8 cellular contexts compared by ENCODE assay signal in genomic region chr5:18305288-18305899, GRCh38.
DNase-seq lines count a peak whose midpoint lies in the region; ATAC-seq, FAIRE-seq and TF ChIP-seq lines count a peak whose summit lies in the region.

No MANE protein-coding gene starts in this region.

- H3K79me2 ChIP-seq in osteoblast (ENCODE audit: insufficient read depth, low read length) = no peaks in the 10 kb centered on the region

- 64% methylated on average over 8 of the region's 8 CpGs for WGBS in right cardiac atrium

- no peaks in the 10 kb centered on the region for H3K36me3 ChIP-seq in osteoblast (ENCODE audit: insufficient read depth, low read length)

- peak; percentile 61 for DNase-seq in AG20443 (ENCODE audit: low spot score)
- DNase-seq in NOMO-1 treated with dmso at 0.1 percent for 144 hours (lab: John Stamatoyannopoulos, UW; ENCODE audit: unreplicated experiment) = peak; percentile 10
- peak; percentile 69 for DNase-seq in osteoblast (ENCODE audit: insufficient read length, low spot score, missing footprints)
- no peak for DNase-seq in right cardiac atrium
- no peak for DNase-seq in stimulated activated naive CD4-positive, alpha-beta T cell treated with Interleukin-2 at 50 U/mL for 16 hours (lab: John Stamatoyannopoulos, UW)

- H3K27ac ChIP-seq in osteoblast (ENCODE audit: low read depth, low read length) (no peak overlapping the region), right cardiac atrium (ENCODE audit: low read length) (no peak overlapping the region)

- peak; percentile 72 for TF ChIP-seq CTCF in osteoblast (IDR thresholded peaks at IDR 0.05; ENCODE audit: extremely low read depth, low read depth, low read length)

- no peak overlapping the region for H3K4me3 ChIP-seq in osteoblast (ENCODE audit: insufficient read depth, low read length)
- no peak overlapping the region for H3K4me3 ChIP-seq in right cardiac atrium (ENCODE audit: low read length)

- H4K20me1 ChIP-seq in osteoblast (ENCODE audit: insufficient read depth, low read length) = no peaks in the 10 kb centered on the region

- no peak overlapping the region for H3K4me2 ChIP-seq in osteoblast (ENCODE audit: insufficient read depth, low read length)

- intact Hi-C loops in right cardiac atrium (cut with DNase I) = no loop called here

- no peak overlapping the region for H2AFZ ChIP-seq in osteoblast (ENCODE audit: low read length)

- no peaks in the 10 kb centered on the region for H3K4me1 ChIP-seq in osteoblast (ENCODE audit: insufficient read depth, low read length)
- no peaks in the 10 kb centered on the region for H3K4me1 ChIP-seq in right cardiac atrium (ENCODE audit: control insufficient read depth, insufficient read depth, low read length)

- no peaks in the 10 kb centered on the region for H3K27me3 ChIP-seq in osteoblast (ENCODE audit: insufficient read depth, low read length)
- no peaks in the 10 kb centered on the region for H3K27me3 ChIP-seq in right cardiac atrium (ENCODE audit: control insufficient read depth, insufficient read depth)

- ATAC-seq in GM18858 (IDR thresholded peaks at IDR 0.05; ENCODE audit: unreplicated experiment) = peak; percentile 81
- ATAC-seq in HG03108 (IDR thresholded peaks at IDR 0.05; ENCODE audit: unreplicated experiment) = peak; percentile 77
- no peak for ATAC-seq in right cardiac atrium

- FAIRE-seq in endometrium (lab: Jason Lieb, UNC) = peak; percentile 77

- H3K9me3 ChIP-seq in osteoblast (ENCODE audit: low read depth, low read length) = no peaks in the 10 kb centered on the region
- no peaks in the 10 kb centered on the region for H3K9me3 ChIP-seq in right cardiac atrium (ENCODE audit: control insufficient read depth, low read length)

Comparison
In these comparisons a context has a peak if more than half of its experiments do, and no peak if none do; other contexts are left out.
1. DNase-seq: peak in AG20443 (single experiment), NOMO-1 treated with dmso at 0.1 percent for 144 hours (single experiment) and osteoblast (single experiment); none in right cardiac atrium (0 of 3) and stimulated activated naive CD4-positive, alpha-beta T cell treated with Interleukin-2 at 50 U/mL for 16 hours (single experiment).
2. ATAC-seq: peak in GM18858 (single experiment) and HG03108 (single experiment); none in right cardiac atrium (0 of 2).